In genomic region chr12:57771873-57772428, GRCh38 we compare ENCODE assay signal across 8 cellular contexts. TPM values are rescaled to one million over a fixed set of nuclear protein-coding genes. Genes with fewer than 3 reads are reported as not detected.
DNase-seq lines count a peak whose midpoint lies in the region; FAIRE-seq and TF ChIP-seq lines count a peak whose summit lies in the region.

TSS of gene METTL1 (minus strand) at chr12:57772105. CDS start at chr12:57772083, 22 bp downstream.

- peak; percentile 97 for DNase-seq in G401 (ENCODE audit: low spot score)
- DNase-seq in HAP-1 (ENCODE audit: low spot score in 2 of 2), result peak; percentile 96 to 98
- peak; percentile 98 for DNase-seq in MM.1S
- peak; percentile 100 for DNase-seq in SJCRH30
- DNase-seq in activated naive CD4-positive, alpha-beta T cell treated with Interleukin-2 at 50 U/mL for 16 hours, result peak; percentile 95
- peak; percentile 96 to 97 for DNase-seq in frontal cortex (ENCODE audit: low spot score in 2 of 2)
- peak; percentile 97 for DNase-seq in superior temporal gyrus (ENCODE audit: extremely low spot score)

- H4K20me1 ChIP-seq in MM.1S (ENCODE audit: insufficient read depth, low read length), result no peaks in the 10 kb centered on the region

- H3K4me2 ChIP-seq in MM.1S (ENCODE audit: low read depth, low read length), result peak within 1 kb of the TSS; percentile 94

- peaks cover 12% of the 10 kb centered on the region for H3K79me2 ChIP-seq in MM.1S (ENCODE audit: low read length)

- H3F3A ChIP-seq in MM.1S (ENCODE audit: insufficient read depth, low read length), result peaks cover 4% of the 10 kb centered on the region; the same call in 1 of the 2 replicates

- no peaks in the 10 kb centered on the region for H3K9me2 ChIP-seq in MM.1S (replicated peaks; ENCODE audit: insufficient read depth, low read length)

- TF ChIP-seq CTCF in MM.1S (IDR thresholded peaks at IDR 0.05; ENCODE audit: low read length) (no peak), neutrophil (IDR thresholded peaks at IDR 0.05) (no peak)

- H3K9ac ChIP-seq in MM.1S (ENCODE audit: low read length), result peak within 1 kb of the TSS; percentile 97

- peak within 1 kb of the TSS; percentile 95 for H3K27ac ChIP-seq in MM.1S (ENCODE audit: low read length)
- H3K27ac ChIP-seq in SJCRH30, result peak within 1 kb of the TSS; percentile 91
- peak within 1 kb of the TSS; percentile 26 for H3K27ac ChIP-seq in neutrophil

- peak within 1 kb of the TSS; percentile 99 for H2AFZ ChIP-seq in MM.1S (ENCODE audit: low read length)

- H3K9me3 ChIP-seq in HAP-1 (no peaks in the 10 kb centered on the region), MM.1S (replicated peaks; ENCODE audit: insufficient read depth, low read length) (no peaks in the 10 kb centered on the region), SJCRH30 (replicated peaks) (no peaks in the 10 kb centered on the region), neutrophil (no peaks in the 10 kb centered on the region)

- H3K4me3 ChIP-seq in HAP-1 (peak within 1 kb of the TSS; percentile 90), MM.1S (ENCODE audit: low read length) (peak within 1 kb of the TSS; percentile 97), SJCRH30 (peak within 1 kb of the TSS; percentile 78), neutrophil (ENCODE audit: low read depth in 1 of 2, low read length in 1 of 2) (peak within 1 kb of the TSS; percentile 82 to 89)

- in situ Hi-C loops in G401 (cut with HindIII; ENCODE audit: low sequenced_read_pairs), result no loop called here
- in situ Hi-C loops in HAP-1 (cut with MboI; ENCODE audit: low sequenced_read_pairs), result no loop called here

- no peak for FAIRE-seq in frontal cortex (lab: Jason Lieb, UNC)

- H3K36me3 ChIP-seq in HAP-1 (replicated peaks) (peaks cover 30% of the 10 kb centered on the region), MM.1S (replicated peaks; ENCODE audit: insufficient read depth, low read length) (no peaks in the 10 kb centered on the region; the same call in 1 of the 2 replicates), SJCRH30 (peaks cover 41% of the 10 kb centered on the region), neutrophil (no peaks in the 10 kb centered on the region)

- H3K27me3 ChIP-seq in HAP-1 (ENCODE audit: low read depth) (no peaks in the 10 kb centered on the region), MM.1S (replicated peaks; ENCODE audit: insufficient read depth, low read length) (0 out of 2 replicates have a peak, but pooled peaks cover 2% of the 10 kb centered on the region), SJCRH30 (no peaks in the 10 kb centered on the region), neutrophil (peaks cover 28% of the 10 kb centered on the region)

- H3K4me1 ChIP-seq in HAP-1, result peaks cover 14% of the 10 kb centered on the region
- 0 out of 2 replicates have a peak, but pooled peaks cover 4% of the 10 kb centered on the region for H3K4me1 ChIP-seq in MM.1S (ENCODE audit: low read length)
- H3K4me1 ChIP-seq in SJCRH30, result peaks cover 14% of the 10 kb centered on the region
- H3K4me1 ChIP-seq in neutrophil (ENCODE audit: control insufficient read depth in 1 of 2, insufficient read depth in 1 of 2, low read depth in 1 of 2, low read length in 1 of 2), result peaks cover 16 to 20% of the 10 kb centered on the region in 2 experiments

RNA-seq across cellular contexts. Expression of gene METTL1, which starts in this region (rescaled TPM):
- 15.6 and 30.1 TPM in 2 replicates for total RNA-seq in G401 (2014; rRNA removed; shearing (Covaris generic))
- total RNA-seq in SJCRH30 (2014; rRNA removed; shearing (Covaris generic)), result 316 and 341 TPM in 2 replicates
- 1.2 TPM for total RNA-seq in frontal cortex

Comparison
In these comparisons a context has a peak if more than half of its experiments do, and no peak if none do; other contexts are left out.
1. Peak in every context shown above with its lines: DNase-seq, H3K4me3 ChIP-seq and H3K27ac ChIP-seq.
2. RNA of gene METTL1 (total RNA-seq): 316 to 341 TPM in SJCRH30; 15.6 to 30.1 TPM in G401 and 1.2 TPM in frontal cortex (single experiment); every median in the first group is over 10 times any median in the second.
3. H3K27ac ChIP-seq: peak in every context shown above with its lines; median percentile 95 in MM.1S; 91 in SJCRH30; 26 in neutrophil.